Comparison of ENCODE assay signal across 6 cellular contexts in genomic region chr2:50042163-50042562, GRCh38.
DNase-seq lines count a peak whose midpoint lies in the region; ATAC-seq and TF ChIP-seq lines count a peak whose summit lies in the region.
"Not testable (repeated sequence)": the region's sequence is repeated elsewhere in the genome, so short reads cannot be mapped to it uniquely, and the experiment has no call there.

No MANE protein-coding gene starts in this region.

- ATAC-seq in GM18505 (IDR thresholded peaks at IDR 0.05; ENCODE audit: unreplicated experiment) (peak; percentile 57), GM18868 (IDR thresholded peaks at IDR 0.05; ENCODE audit: unreplicated experiment) (peak; percentile 76), GM19351 (IDR thresholded peaks at IDR 0.05; ENCODE audit: unreplicated experiment) (peak; percentile 42), HG02610 (IDR thresholded peaks at IDR 0.05; ENCODE audit: unreplicated experiment) (peak; percentile 68), HG03432 (IDR thresholded peaks at IDR 0.05; ENCODE audit: unreplicated experiment) (peak; percentile 58)

- DNase-seq in OCI-M1 (lab: John Stamatoyannopoulos, UW) = peak; percentile 11

- not testable (repeated sequence) for TF ChIP-seq POLR2A in GM18505 (IDR thresholded peaks at IDR 0.05; ENCODE audit: borderline replicate concordance, extremely low read depth, insufficient read depth, insufficient read length)

Comparison
In these comparisons a context has a peak if more than half of its experiments do, and no peak if none do; other contexts are left out.
1. Peak in every context shown above with its lines: DNase-seq and ATAC-seq.